In genomic region chr1:31529999-31530705, GRCh38 we compare ENCODE assay signal across 24 cellular contexts. TPM values are rescaled to one million over a fixed set of nuclear protein-coding genes. Genes with fewer than 3 reads are reported as not detected.
DNase-seq lines count a peak whose midpoint lies in the region; ATAC-seq and TF ChIP-seq lines count a peak whose summit lies in the region.
"Had no signal": no experiment of that assay in that cellular context is flagged by ENCODE, and none has a peak within 500 bp of the region (broad histone marks: within the 10 kb centered on the region; RNA-seq: fewer than 3 reads in every experiment).

No MANE protein-coding gene starts in this region.

- H3K36me3 Mint-ChIP-seq in MCF 10A (ENCODE audit: insufficient read depth, unreplicated experiment): no peaks in the 10 kb centered on the region

- no peaks in the 10 kb centered on the region for H4K20me1 ChIP-seq in mammary epithelial cell (ENCODE audit: insufficient read depth, low read length)

- H3K4me1 ChIP-seq in mammary epithelial cell (ENCODE audit: insufficient read depth, low read length): peaks cover 14% of the 10 kb centered on the region
- peaks cover 25% of the 10 kb centered on the region for H3K4me1 ChIP-seq in foreskin keratinocyte
- H3K4me1 ChIP-seq: adrenal gland, BE2C, breast epithelium had no signal

- H3K9ac ChIP-seq in mammary epithelial cell (ENCODE audit: insufficient read depth, low read length): no peak overlapping the region

- no peak overlapping the region for H2AFZ ChIP-seq in mammary epithelial cell (ENCODE audit: low read depth, low read length)

- H3K4me1 Mint-ChIP-seq in MCF 10A (ENCODE audit: insufficient read depth, unreplicated experiment): peaks cover 10% of the 10 kb centered on the region

- no peak overlapping the region for H3K4me3 Mint-ChIP-seq in MCF 10A (ENCODE audit: unreplicated experiment)
- H3K4me3 Mint-ChIP-seq: HFFc6; T-helper 2 cell treated with Interferon-gamma antibody and Interleukin-4, amounts not matched to agents 5 μg/mL and 100 μg/mL, for 36 hours had no signal

- WGBS in mammary epithelial cell (ENCODE audit: low coverage, missing lambda C conversion rate): 38% methylated on average over 4 of the region's 4 CpGs

- no peaks in the 10 kb centered on the region for H3K36me3 ChIP-seq in mammary epithelial cell (ENCODE audit: insufficient read depth, low read length)
- H3K36me3 ChIP-seq: adrenal gland, BE2C, breast epithelium, upper lobe of right lung had no signal

- no peak overlapping the region for H3K4me3 ChIP-seq in mammary epithelial cell (replicated peaks in 1 of 3; ENCODE audit: insufficient read depth in 1 of 3, low read depth in 2 of 3, low read length in 3 of 3)
- H3K4me3 ChIP-seq: adrenal gland, breast epithelium, coronary artery, lung, SK-N-MC, upper lobe of right lung had no signal

- H3K27me3 ChIP-seq in mammary epithelial cell (ENCODE audit: insufficient read depth, low read length): no peaks in the 10 kb centered on the region
- no peaks in the 10 kb centered on the region for H3K27me3 ChIP-seq in foreskin keratinocyte
- H3K27me3 ChIP-seq: adrenal gland, BE2C, breast epithelium had no signal

- no peak for TF ChIP-seq CTCF in mammary epithelial cell (conservative IDR thresholded peaks at IDR 0.05 in 1 of 2, IDR thresholded peaks at IDR 0.05 in 1 of 2; ENCODE audit: extremely low read depth in 1 of 2, insufficient read depth in 1 of 2, low read depth in 1 of 2, low read length in 2 of 2)
- TF ChIP-seq CTCF in MCF 10A (IDR thresholded peaks at IDR 0.05; ENCODE audit: unreplicated experiment): no peak
- TF ChIP-seq CTCF in foreskin keratinocyte (conservative IDR thresholded peaks at IDR 0.05): no peak

- peak; percentile 57 for DNase-seq in mammary epithelial cell
- no peak for DNase-seq in MCF 10A (ENCODE audit: unreplicated experiment)
- peak; percentile 39 for DNase-seq in NCI-H2227 (lab: John Stamatoyannopoulos, UW; ENCODE audit: unreplicated experiment)
- DNase-seq in foreskin keratinocyte: peak in 1 of 2 donors; percentile 63
- DNase-seq in HT-29 (ENCODE audit: low spot score): no peak
- no peak for DNase-seq in DMS53 (lab: John Stamatoyannopoulos, UW)
- no peak for DNase-seq in stimulated activated CD4-positive, alpha-beta T cell treated with anti-CD3 and anti-CD28 coated beads, Interleukin-4, amount 100 ng/mL, for 1 hour
- DNase-seq in stimulated activated CD4-positive, alpha-beta T cell treated with anti-CD3 and anti-CD28 coated beads, Interleukin-12 subunit alpha, Interleukin-12 subunit beta, amount 100 ng/mL, for 4 hours: no peak
- DNase-seq: activated CD4-positive, alpha-beta T cell treated with anti-CD3 and anti-CD28 coated beads for 4 hours; activated CD8-positive, alpha-beta memory T cell treated with anti-CD3 and anti-CD28 coated beads for 24 hours; activated T-cell treated with anti-CD3 and anti-CD28 coated beads, Interleukin-2, amount 50 U/mL, for 1 hour; adrenal gland; BE2C; NCI-H2171; RPMI8226; stimulated activated CD4-positive, alpha-beta T cell treated with anti-CD3 and anti-CD28 coated beads, Interleukin-1b, Interleukin-23, amount 100 ng/mL, for 48 hours; substantia nigra; upper lobe of right lung had no signal

- POLR2A ChIA-PET in MCF 10A (lab: Yijun Ruan, JAX): interaction anchor here (0.7 to 1.0 kb wide), 2 partner anchors 47 to 120 kb away, joined by 3 read pairs; no protein-coding TSS in a partner anchor

- H3K27ac Mint-ChIP-seq in MCF 10A (ENCODE audit: low read depth, unreplicated experiment): no peak overlapping the region
- H3K27ac Mint-ChIP-seq: HFFc6; T-helper 2 cell treated with Interferon-gamma antibody and Interleukin-4, amounts not matched to agents 5 μg/mL and 100 μg/mL, for 36 hours had no signal

- CTCF ChIA-PET in mammary epithelial cell (lab: Charles Lee; ENCODE audit: low non-redundant PET) (no interaction called here), MCF 10A (lab: Yijun Ruan, JAX) (interaction anchor here (0.6 to 0.7 kb wide), 4 partner anchors 67 to 441 kb away, joined by 3 to 4 read pairs (median 3); no protein-coding TSS in a partner anchor)

- no peaks in the 10 kb centered on the region for H3K9me3 Mint-ChIP-seq in MCF 10A (ENCODE audit: unreplicated experiment)
- H3K9me3 Mint-ChIP-seq: HFFc6; T-helper 2 cell treated with Interferon-gamma antibody and Interleukin-4, amounts not matched to agents 5 μg/mL and 100 μg/mL, for 36 hours had no signal

- dilution Hi-C loops in mammary epithelial cell (cut with HindIII; ENCODE audit: low sequenced_read_pairs): loop anchor here (25.0 kb wide), 1 partner anchor 343 kb away; no protein-coding TSS in a partner anchor

- no peaks in the 10 kb centered on the region for H3K79me2 ChIP-seq in mammary epithelial cell (ENCODE audit: insufficient read depth, low read length)

- intact Hi-C loops in mammary epithelial cell (cut with micrococcal nuclease) (loop anchor here (10.0 kb wide), 1 partner anchor 45 kb away; no protein-coding TSS in a partner anchor), MCF 10A (cut with micrococcal nuclease) (no loop called here)

- in situ Hi-C loops in mammary epithelial cell (cut with MboI; ENCODE audit: low sequenced_read_pairs in 2 of 2): no loop called here

- H3K27me3 Mint-ChIP-seq in MCF 10A (ENCODE audit: insufficient read depth, unreplicated experiment): no peaks in the 10 kb centered on the region

- peak; percentile 24 for ATAC-seq in foreskin keratinocyte
- ATAC-seq: upper lobe of right lung had no signal

- no TSS peak for BruUV-seq in mammary epithelial cell (replicated peaks; lab: Mats Ljungman, UMichigan)
- no TSS peak for BruUV-seq in MCF 10A (replicated peaks; lab: Mats Ljungman, UMichigan)

- H3K4me2 ChIP-seq in mammary epithelial cell (ENCODE audit: insufficient read depth, low read depth, low read length): no peak overlapping the region

- no peaks in the 10 kb centered on the region for H3K9me3 ChIP-seq in mammary epithelial cell (replicated peaks; ENCODE audit: insufficient read depth, low read length)
- H3K9me3 ChIP-seq: adrenal gland, BE2C, breast epithelium, upper lobe of right lung had no signal

- H3K27ac ChIP-seq in mammary epithelial cell (ENCODE audit: insufficient read depth, low read depth, low read length): no peak overlapping the region
- H3K27ac ChIP-seq in foreskin keratinocyte: peak overlapping the region; percentile 31
- H3K27ac ChIP-seq: adrenal gland, breast epithelium, coronary artery, SK-N-MC, upper lobe of right lung had no signal

RNA-seq across cellular contexts. Expression of gene TINAGL1, which starts 46.2 kb away (rescaled TPM):
- total RNA-seq in mammary epithelial cell (100 to 1,000 TPM; 433 to 840 TPM), MCF 10A (2022) (2.7 and 2.9 TPM in 2 replicates), foreskin keratinocyte (167 and 194 TPM in 2 replicates)
- polyA plus RNA-seq in mammary epithelial cell (578 TPM), foreskin keratinocyte (153 and 177 TPM in 2 replicates)
- polyA minus RNA-seq in mammary epithelial cell: 360 TPM
- total RNA-seq in HT-29 (2014; rRNA removed; shearing (Covaris generic)): 596 and 628 TPM in 2 replicates

Comparison
In these comparisons a context has a peak if more than half of its experiments do, and no peak if none do; other contexts are left out.
1. DNase-seq: peak in mammary epithelial cell (single experiment) and NCI-H2227 (single experiment); none in MCF 10A (single experiment), HT-29 (single experiment), DMS53 (single experiment), stimulated activated CD4-positive, alpha-beta T cell treated with anti-CD3 and anti-CD28 coated beads, Interleukin-4, amount 100 ng/mL, for 1 hour (single experiment) and stimulated activated CD4-positive, alpha-beta T cell treated with anti-CD3 and anti-CD28 coated beads, Interleukin-12 subunit alpha, Interleukin-12 subunit beta, amount 100 ng/mL, for 4 hours (single experiment).
2. RNA of gene TINAGL1, which starts 46.2 kb away (total RNA-seq): 433 to 840 TPM in mammary epithelial cell, 596 to 628 TPM in HT-29 and 167 to 194 TPM in foreskin keratinocyte; 2.7 to 2.9 TPM in MCF 10A; every median in the first group is over 10 times any median in the second.